ENCODE assay signal across 9 cellular contexts in genomic region chr14:94011795-94012194, GRCh38. TPM values are rescaled to one million over a fixed set of nuclear protein-coding genes. Genes with fewer than 3 reads are reported as not detected.
DNase-seq lines count a peak whose midpoint lies in the region; ATAC-seq and TF ChIP-seq lines count a peak whose summit lies in the region.
"Had no signal": no experiment of that assay in that cellular context is flagged by ENCODE, and none has a peak within 500 bp of the region (broad histone marks: within the 10 kb centered on the region; RNA-seq: fewer than 3 reads in every experiment).

No MANE protein-coding gene starts in this region.

- no peaks in the 10 kb centered on the region for H3K36me3 ChIP-seq in SK-N-SH (replicated peaks in 1 of 2; ENCODE audit: control insufficient read depth in 1 of 2, insufficient read depth in 2 of 2, low read length in 1 of 2)

- 44% methylated on average over 2 of the region's 2 CpGs for WGBS in SK-N-SH (ENCODE audit: low lambda C conversion rate)

- DNase-seq in NCI-H82 (lab: John Stamatoyannopoulos, UW) (peak; percentile 48), NCI-H82 treated with DMSO at 0.1 percent for 48 hours (lab: John Stamatoyannopoulos, UW; ENCODE audit: unreplicated experiment) (no peak), SK-N-SH (no peak), kidney tubule cell (ENCODE audit: low spot score) (peak; percentile 45), retina (no peak)
- no peak for DNase-seq in stimulated activated naive CD4-positive, alpha-beta T cell treated with Interleukin-2 at 50 U/mL for 16 hours (lab: John Stamatoyannopoulos, UW)
- DNase-seq: PC-3 had no signal

- no peak overlapping the region for H3K9ac ChIP-seq in SK-N-SH

- no peak overlapping the region for H3K4me3 ChIP-seq in SK-N-SH (ENCODE audit: low read depth in 2 of 2, low read length in 1 of 2)

- TF ChIP-seq CTCF in SK-N-SH (IDR thresholded peaks at IDR 0.05) = no peak

- no peaks in the 10 kb centered on the region for H3K79me2 ChIP-seq in SK-N-SH (ENCODE audit: insufficient read depth)

- peak; percentile 58 for ATAC-seq in GM21723 (IDR thresholded peaks at IDR 0.05; ENCODE audit: unreplicated experiment)
- no peak for ATAC-seq in GM21515 (IDR thresholded peaks at IDR 0.05; ENCODE audit: unreplicated experiment)
- ATAC-seq: PC-3 had no signal

- no peak overlapping the region for H3K4me2 ChIP-seq in SK-N-SH

- POLR2A ChIA-PET in SK-N-SH (lab: Yijun Ruan, JAX) = no interaction called here

- TF ChIP-seq RAD21 in SK-N-SH (IDR thresholded peaks at IDR 0.05; ENCODE audit: low read length) = no peak

- H3K9me2 ChIP-seq in SK-N-SH = no peaks in the 10 kb centered on the region

- no peaks in the 10 kb centered on the region for H3F3A ChIP-seq in SK-N-SH (replicated peaks; ENCODE audit: insufficient read depth)

- H3K27ac ChIP-seq in SK-N-SH (ENCODE audit: low read depth in 2 of 2, low read length in 1 of 2) = no peak overlapping the region

- no peaks in the 10 kb centered on the region for H4K20me1 ChIP-seq in SK-N-SH (ENCODE audit: insufficient read depth)

- H3K27me3 ChIP-seq in SK-N-SH (ENCODE audit: insufficient read depth) = peaks cover 6% of the 10 kb centered on the region; the same call in 1 of the 2 replicates

- H2AFZ ChIP-seq in SK-N-SH (ENCODE audit: low read depth) = no peak overlapping the region

- CTCF ChIA-PET in SK-N-SH (lab: Yijun Ruan, JAX) = interaction anchor here (1.0 to 2.3 kb wide), 8 partner anchors 8 to 125 kb away, joined by 3 to 15 read pairs (median 3); no protein-coding TSS in a partner anchor

- no peak for TF ChIP-seq EP300 in SK-N-SH (IDR thresholded peaks at IDR 0.05; ENCODE audit: borderline replicate concordance in 1 of 2, low read depth in 1 of 2, low read length in 1 of 2)

- peaks cover 0 to 3% of the 10 kb centered on the region in 2 experiments; a peak in 1 of 4 replicates for H3K4me1 ChIP-seq in SK-N-SH (ENCODE audit: control insufficient read depth in 1 of 2, insufficient read depth in 2 of 2, low read depth in 1 of 2, low read length in 1 of 2)

- H3K9me3 ChIP-seq in SK-N-SH = no peaks in the 10 kb centered on the region

TF ChIP-seq in SK-N-SH, 30 proteins besides CTCF, POLR2A, EP300 and RAD21:
- TF ChIP-seq RCOR1 (IDR thresholded peaks at IDR 0.05; ENCODE audit: low read length) (no peak), NFIC (IDR thresholded peaks at IDR 0.05; ENCODE audit: borderline replicate concordance) (peak; percentile 34; the same call in 1 of the 2 replicates)

RNA-seq across cellular contexts. Expression of gene OTUB2, which starts 14.3 kb away (rescaled TPM):
- polyA plus RNA-seq in SK-N-SH (2012; rRNA removed) = 1.3 and 1.4 TPM in 2 replicates
- polyA plus RNA-seq in SK-N-SH (2012; cell fraction: cytosol; rRNA removed) = 0.93 and 1.3 TPM in 2 replicates
- polyA plus RNA-seq in SK-N-SH (2012; cell fraction: nucleus; rRNA removed) = 1.6 and 1.9 TPM in 2 replicates

RNA-seq across cellular contexts. Expression of gene CCDC197, which starts 14.7 kb away (rescaled TPM):
- not detected in 2 replicates for polyA plus RNA-seq in SK-N-SH (2012; rRNA removed)
- not detected in 2 replicates for polyA plus RNA-seq in SK-N-SH (2012; cell fraction: cytosol; rRNA removed)
- polyA plus RNA-seq in SK-N-SH (2012; cell fraction: nucleus; rRNA removed) = not detected in 2 replicates

RNA-seq across cellular contexts. Expression of gene ASB2, which starts 35.4 kb away (rescaled TPM):
- polyA plus RNA-seq in SK-N-SH (2012; rRNA removed) = 0.13 and 0.15 TPM in 2 replicates
- 0.01 and 0.03 TPM in 2 replicates for polyA plus RNA-seq in SK-N-SH (2012; cell fraction: cytosol; rRNA removed)
- polyA plus RNA-seq in SK-N-SH (2012; cell fraction: nucleus; rRNA removed) = 0.20 and 0.33 TPM in 2 replicates

Comparison
In these comparisons a context has a peak if more than half of its experiments do, and no peak if none do; other contexts are left out.
1. DNase-seq: peak in NCI-H82 (single experiment) and kidney tubule cell (single experiment); none in NCI-H82 treated with DMSO at 0.1 percent for 48 hours (single experiment), SK-N-SH (single experiment), retina (single experiment) and stimulated activated naive CD4-positive, alpha-beta T cell treated with Interleukin-2 at 50 U/mL for 16 hours (single experiment).